Comparison of ENCODE assay signal across 8 cellular contexts in the genomic region with DNA sequence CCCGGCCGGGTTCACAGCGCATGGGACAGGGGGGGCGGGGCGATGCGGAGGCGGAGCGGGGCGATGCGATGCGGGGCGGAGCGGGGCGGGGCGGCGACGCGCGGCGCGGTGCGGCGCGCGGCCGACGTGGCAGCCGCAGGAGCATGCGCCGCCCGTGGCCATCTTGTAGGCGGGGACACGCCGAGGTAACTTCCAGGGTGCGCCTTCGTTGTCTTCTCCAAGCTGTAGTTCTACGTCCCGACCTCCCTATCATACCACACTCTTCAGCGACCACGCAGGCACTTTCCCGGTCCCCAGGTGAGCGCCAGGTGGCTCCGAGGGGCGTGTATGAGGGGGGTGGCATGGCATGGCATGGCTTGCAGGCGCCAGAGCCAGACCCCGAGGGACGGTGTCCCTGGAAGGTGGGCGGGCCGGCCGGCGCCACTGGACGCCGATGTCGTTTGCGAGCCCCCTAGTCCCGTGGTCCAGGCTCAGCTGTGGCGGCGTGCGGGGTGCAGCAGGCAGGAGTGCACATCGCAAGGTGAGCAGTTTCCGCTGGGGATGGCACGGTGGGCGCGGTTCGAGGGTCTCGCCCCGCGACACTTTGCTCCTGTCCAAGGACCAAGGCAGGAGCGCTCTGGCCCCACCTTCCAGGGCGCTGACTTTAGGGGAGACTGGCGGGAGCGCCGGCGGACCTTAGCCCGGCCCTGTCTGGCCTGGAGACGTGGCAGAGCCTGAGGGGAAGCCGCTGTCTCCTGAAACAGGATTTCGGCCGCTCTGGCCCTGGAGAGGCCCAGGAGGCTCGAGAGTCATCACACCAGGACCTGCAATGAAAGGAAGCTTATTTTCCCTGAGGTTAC. TPM values are rescaled to one million over a fixed set of nuclear protein-coding genes. Genes with fewer than 3 reads are reported as not detected.
DNase-seq lines count a peak whose midpoint lies in the region; ATAC-seq and TF ChIP-seq lines count a peak whose summit lies in the region.

Gene PRRC1, plus strand, starts transcription at position 161 of the 839 bp plus-strand sequence. CDS start 5,840 bp downstream, outside the sequence.

- DNase-seq in DMS79 treated with DMSO at 0.1 percent for 48 hours (lab: John Stamatoyannopoulos, UW): peak; percentile 38
- DNase-seq in RPMI8226: peak; percentile 89
- DNase-seq in activated T-helper 1 cell treated with anti-CD3 and anti-CD28 coated beads, Interleukin-2, amount 50 U/mL, for 16 hours (ENCODE audit: low read depth in 1 of 2, low spot score in 1 of 2): peak; percentile 52 to 71
- DNase-seq in fibroblast of peridontal ligament (ENCODE audit: extremely low read depth): peak; percentile 73
- peak; percentile 87 for DNase-seq in natural killer cell treated with Interleukin-12 subunit alpha and Interleukin-12 subunit beta and Interleukin-15 and Interleukin-18, amount 100 ng/mL, for 72 hours (ENCODE audit: low spot score)
- DNase-seq in stimulated activated naive CD8-positive, alpha-beta T cell treated with anti-CD3 and anti-CD28 coated beads, Interleukin-15, Interleukin-2, amounts not matched to agents 100 U/mL and 50 U/mL, for 24 hours: peak; percentile 82

- TF ChIP-seq RAD21 in Ishikawa (IDR thresholded peaks at IDR 0.05; ENCODE audit: low read depth): no peak

- peak within 1 kb of the TSS; percentile 56 to 68 for H3K27ac Mint-ChIP-seq in natural killer cell treated with Interleukin-12 subunit alpha and Interleukin-12 subunit beta and Interleukin-15 and Interleukin-18, amount 100 ng/mL, for 72 hours

- peak; percentile 91 for ATAC-seq in GM21619 (IDR thresholded peaks at IDR 0.05; ENCODE audit: unreplicated experiment)
- ATAC-seq in natural killer cell treated with Interleukin-12 subunit alpha and Interleukin-12 subunit beta and Interleukin-15 and Interleukin-18, amount 100 ng/mL, for 72 hours: peak; percentile 98
- ATAC-seq in stimulated activated naive CD8-positive, alpha-beta T cell treated with anti-CD3 and anti-CD28 coated beads, Interleukin-15, Interleukin-2, amounts not matched to agents 100 U/mL and 50 U/mL, for 24 hours: peak; percentile 96

- H3K4me3 Mint-ChIP-seq in natural killer cell treated with Interleukin-12 subunit alpha and Interleukin-12 subunit beta and Interleukin-15 and Interleukin-18, amount 100 ng/mL, for 72 hours: peak within 1 kb of the TSS; percentile 58

- H3K27me3 Mint-ChIP-seq in natural killer cell treated with Interleukin-12 subunit alpha and Interleukin-12 subunit beta and Interleukin-15 and Interleukin-18, amount 100 ng/mL, for 72 hours: peaks cover 7 to 12% of the 10 kb centered on the region in 2 donors

- TF ChIP-seq EP300 in Ishikawa (IDR thresholded peaks at IDR 0.05; ENCODE audit: borderline replicate concordance): no peak

- H3K36me3 Mint-ChIP-seq in natural killer cell treated with Interleukin-12 subunit alpha and Interleukin-12 subunit beta and Interleukin-15 and Interleukin-18, amount 100 ng/mL, for 72 hours: peaks cover 27% of the 10 kb centered on the region

- H3K9me3 Mint-ChIP-seq in natural killer cell treated with Interleukin-12 subunit alpha and Interleukin-12 subunit beta and Interleukin-15 and Interleukin-18, amount 100 ng/mL, for 72 hours: peaks cover 7% of the 10 kb centered on the region

- peaks cover 27 to 31% of the 10 kb centered on the region in 2 donors for H3K4me1 Mint-ChIP-seq in natural killer cell treated with Interleukin-12 subunit alpha and Interleukin-12 subunit beta and Interleukin-15 and Interleukin-18, amount 100 ng/mL, for 72 hours (ENCODE audit: low read depth in 2 of 2)

TF ChIP-seq in Ishikawa, 13 proteins besides CTCF, POLR2A, EP300 and RAD21:
- TF ChIP-seq YY1 (IDR thresholded peaks at IDR 0.05; ENCODE audit: low read depth) (peak; percentile 88), TEAD4 (IDR thresholded peaks at IDR 0.05) (no peak), ZBTB7A (IDR thresholded peaks at IDR 0.05; ENCODE audit: low read depth) (0 out of 2 replicates have a peak, but pooled peaks have one; percentile 62), CREB1 (IDR thresholded peaks at IDR 0.05; ENCODE audit: low read depth) (no peak), EGR1 (IDR thresholded peaks at IDR 0.05) (no peak), TCF12 (IDR thresholded peaks at IDR 0.05; ENCODE audit: low read depth) (no peak), USF1 (IDR thresholded peaks at IDR 0.05) (no peak; the same call in 1 of the 2 replicates), FOXM1 (IDR thresholded peaks at IDR 0.05; ENCODE audit: borderline replicate concordance, low read depth) (no peak), TAF1 (IDR thresholded peaks at IDR 0.05; ENCODE audit: low read depth) (no peak; the same call in 1 of the 2 replicates), NFIC (IDR thresholded peaks at IDR 0.05) (no peak), CEBPB (IDR thresholded peaks at IDR 0.05) (no peak)
- TF ChIP-seq, protein P1, sequence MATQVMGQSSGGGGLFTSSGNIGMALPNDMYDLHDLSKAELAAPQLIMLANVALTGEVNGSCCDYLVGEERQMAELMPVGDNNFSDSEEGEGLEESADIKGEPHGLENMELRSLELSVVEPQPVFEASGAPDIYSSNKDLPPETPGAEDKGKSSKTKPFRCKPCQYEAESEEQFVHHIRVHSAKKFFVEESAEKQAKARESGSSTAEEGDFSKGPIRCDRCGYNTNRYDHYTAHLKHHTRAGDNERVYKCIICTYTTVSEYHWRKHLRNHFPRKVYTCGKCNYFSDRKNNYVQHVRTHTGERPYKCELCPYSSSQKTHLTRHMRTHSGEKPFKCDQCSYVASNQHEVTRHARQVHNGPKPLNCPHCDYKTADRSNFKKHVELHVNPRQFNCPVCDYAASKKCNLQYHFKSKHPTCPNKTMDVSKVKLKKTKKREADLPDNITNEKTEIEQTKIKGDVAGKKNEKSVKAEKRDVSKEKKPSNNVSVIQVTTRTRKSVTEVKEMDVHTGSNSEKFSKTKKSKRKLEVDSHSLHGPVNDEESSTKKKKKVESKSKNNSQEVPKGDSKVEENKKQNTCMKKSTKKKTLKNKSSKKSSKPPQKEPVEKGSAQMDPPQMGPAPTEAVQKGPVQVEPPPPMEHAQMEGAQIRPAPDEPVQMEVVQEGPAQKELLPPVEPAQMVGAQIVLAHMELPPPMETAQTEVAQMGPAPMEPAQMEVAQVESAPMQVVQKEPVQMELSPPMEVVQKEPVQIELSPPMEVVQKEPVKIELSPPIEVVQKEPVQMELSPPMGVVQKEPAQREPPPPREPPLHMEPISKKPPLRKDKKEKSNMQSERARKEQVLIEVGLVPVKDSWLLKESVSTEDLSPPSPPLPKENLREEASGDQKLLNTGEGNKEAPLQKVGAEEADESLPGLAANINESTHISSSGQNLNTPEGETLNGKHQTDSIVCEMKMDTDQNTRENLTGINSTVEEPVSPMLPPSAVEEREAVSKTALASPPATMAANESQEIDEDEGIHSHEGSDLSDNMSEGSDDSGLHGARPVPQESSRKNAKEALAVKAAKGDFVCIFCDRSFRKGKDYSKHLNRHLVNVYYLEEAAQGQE (IDR thresholded peaks at IDR 0.05; ENCODE audit: low read depth): no peak
- TF ChIP-seq, protein P2, sequence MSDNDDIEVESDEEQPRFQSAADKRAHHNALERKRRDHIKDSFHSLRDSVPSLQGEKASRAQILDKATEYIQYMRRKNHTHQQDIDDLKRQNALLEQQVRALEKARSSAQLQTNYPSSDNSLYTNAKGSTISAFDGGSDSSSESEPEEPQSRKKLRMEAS (IDR thresholded peaks at IDR 0.05): peak; percentile 63
TF ChIP-seq in Ishikawa: peak in this region for 3.

RNA-seq across cellular contexts. Expression of gene PRRC1, which starts in this region (rescaled TPM):
- 10 to 100 TPM; 43.5 to 53.8 TPM for total RNA-seq in natural killer cell treated with Interleukin-12 subunit alpha and Interleukin-12 subunit beta and Interleukin-15 and Interleukin-18, amount 100 ng/mL, for 72 hours

Comparison
In these comparisons a context has a peak if more than half of its experiments do, and no peak if none do; other contexts are left out.
1. Peak in every context shown above with its lines: DNase-seq and ATAC-seq.
2. DNase-seq: peak in every context shown above with its lines; median percentile 89 in RPMI8226; 87 in natural killer cell treated with Interleukin-12 subunit alpha and Interleukin-12 subunit beta and Interleukin-15 and Interleukin-18, amount 100 ng/mL, for 72 hours; 82 in stimulated activated naive CD8-positive, alpha-beta T cell treated with anti-CD3 and anti-CD28 coated beads, Interleukin-15, Interleukin-2, amounts not matched to agents 100 U/mL and 50 U/mL, for 24 hours; 73 in fibroblast of peridontal ligament; 62 in activated T-helper 1 cell treated with anti-CD3 and anti-CD28 coated beads, Interleukin-2, amount 50 U/mL, for 16 hours; 38 in DMS79 treated with DMSO at 0.1 percent for 48 hours.